8 cellular contexts compared by ENCODE assay signal in the genomic region with DNA sequence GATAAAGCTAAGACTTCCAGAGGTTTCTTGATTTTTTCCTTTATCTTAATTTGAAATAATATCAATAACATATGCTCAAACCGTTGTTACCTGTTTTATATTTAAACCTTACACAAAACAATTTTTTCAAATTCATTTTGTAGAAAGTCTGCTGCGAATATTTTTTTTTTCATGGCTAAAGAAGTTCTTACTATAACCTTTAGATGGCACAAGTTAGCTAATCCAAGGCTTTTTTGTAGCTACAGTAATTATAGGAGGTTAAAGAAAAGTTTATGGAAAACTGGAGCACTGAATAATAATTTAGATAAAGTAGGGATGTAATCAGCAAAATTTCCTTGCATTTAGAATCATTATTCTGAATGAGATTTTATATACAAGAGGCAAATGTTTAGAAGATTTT.
DNase-seq lines count a peak whose midpoint lies in the region; ATAC-seq and FAIRE-seq lines count a peak whose summit lies in the region.

No MANE protein-coding gene starts in this region.

- H3K9me3 Mint-ChIP-seq in natural killer cell treated with Interleukin-12 subunit alpha and Interleukin-12 subunit beta and Interleukin-15 and Interleukin-18, amount 100 ng/mL, for 72 hours = no peaks in the 10 kb centered on the region

- H3K4me3 Mint-ChIP-seq in natural killer cell treated with Interleukin-12 subunit alpha and Interleukin-12 subunit beta and Interleukin-15 and Interleukin-18, amount 100 ng/mL, for 72 hours = no peak overlapping the region

- H3K27me3 Mint-ChIP-seq in natural killer cell treated with Interleukin-12 subunit alpha and Interleukin-12 subunit beta and Interleukin-15 and Interleukin-18, amount 100 ng/mL, for 72 hours = peaks cover 0 to 14% of the 10 kb centered on the region in 2 donors

- H3K36me3 Mint-ChIP-seq in natural killer cell treated with Interleukin-12 subunit alpha and Interleukin-12 subunit beta and Interleukin-15 and Interleukin-18, amount 100 ng/mL, for 72 hours = no peaks in the 10 kb centered on the region

- DNase-seq in AML-193 (lab: John Stamatoyannopoulos, UW) = peak; percentile 13 to 29
- peak; percentile 25 for DNase-seq in HTR-8/SVneo (ENCODE audit: insufficient read length, low spot score)
- peak; percentile 56 for DNase-seq in SW480 (ENCODE audit: low spot score)
- no peak for DNase-seq in natural killer cell treated with Interleukin-12 subunit alpha and Interleukin-12 subunit beta and Interleukin-15 and Interleukin-18, amount 100 ng/mL, for 72 hours (ENCODE audit: low spot score)
- DNase-seq in activated gamma-delta T cell treated with Interleukin-2 at 50 U/mL for 16 hours = no peak
- DNase-seq in stimulated activated CD4-positive, alpha-beta T cell treated with anti-CD3 and anti-CD28 coated beads, Interleukin-4, amount 100 ng/mL, for 1 hour = no peak
- no peak for DNase-seq in activated CD8-positive, alpha-beta memory T cell treated with anti-CD3 and anti-CD28 coated beads, Interleukin-2, amount 50 U/mL, for 48 hours

- no peak overlapping the region for H3K27ac Mint-ChIP-seq in natural killer cell treated with Interleukin-12 subunit alpha and Interleukin-12 subunit beta and Interleukin-15 and Interleukin-18, amount 100 ng/mL, for 72 hours

- no peak for FAIRE-seq in HTR-8/SVneo (lab: Jason Lieb, UNC)
- peak; percentile 97 for FAIRE-seq in islet of Langerhans (lab: Jason Lieb, UNC)

- no peaks in the 10 kb centered on the region for H3K4me1 Mint-ChIP-seq in natural killer cell treated with Interleukin-12 subunit alpha and Interleukin-12 subunit beta and Interleukin-15 and Interleukin-18, amount 100 ng/mL, for 72 hours (ENCODE audit: low read depth in 2 of 2)

- ATAC-seq in natural killer cell treated with Interleukin-12 subunit alpha and Interleukin-12 subunit beta and Interleukin-15 and Interleukin-18, amount 100 ng/mL, for 72 hours = no peak

Comparison
In these comparisons a context has a peak if more than half of its experiments do, and no peak if none do; other contexts are left out.
1. DNase-seq: peak in AML-193 (2 of 2), HTR-8/SVneo (single experiment) and SW480 (single experiment); none in natural killer cell treated with Interleukin-12 subunit alpha and Interleukin-12 subunit beta and Interleukin-15 and Interleukin-18, amount 100 ng/mL, for 72 hours (single experiment), activated gamma-delta T cell treated with Interleukin-2 at 50 U/mL for 16 hours (single experiment), stimulated activated CD4-positive, alpha-beta T cell treated with anti-CD3 and anti-CD28 coated beads, Interleukin-4, amount 100 ng/mL, for 1 hour (single experiment) and activated CD8-positive, alpha-beta memory T cell treated with anti-CD3 and anti-CD28 coated beads, Interleukin-2, amount 50 U/mL, for 48 hours (single experiment).